Comparison of ENCODE assay signal across 14 cellular contexts in the genomic region with DNA sequence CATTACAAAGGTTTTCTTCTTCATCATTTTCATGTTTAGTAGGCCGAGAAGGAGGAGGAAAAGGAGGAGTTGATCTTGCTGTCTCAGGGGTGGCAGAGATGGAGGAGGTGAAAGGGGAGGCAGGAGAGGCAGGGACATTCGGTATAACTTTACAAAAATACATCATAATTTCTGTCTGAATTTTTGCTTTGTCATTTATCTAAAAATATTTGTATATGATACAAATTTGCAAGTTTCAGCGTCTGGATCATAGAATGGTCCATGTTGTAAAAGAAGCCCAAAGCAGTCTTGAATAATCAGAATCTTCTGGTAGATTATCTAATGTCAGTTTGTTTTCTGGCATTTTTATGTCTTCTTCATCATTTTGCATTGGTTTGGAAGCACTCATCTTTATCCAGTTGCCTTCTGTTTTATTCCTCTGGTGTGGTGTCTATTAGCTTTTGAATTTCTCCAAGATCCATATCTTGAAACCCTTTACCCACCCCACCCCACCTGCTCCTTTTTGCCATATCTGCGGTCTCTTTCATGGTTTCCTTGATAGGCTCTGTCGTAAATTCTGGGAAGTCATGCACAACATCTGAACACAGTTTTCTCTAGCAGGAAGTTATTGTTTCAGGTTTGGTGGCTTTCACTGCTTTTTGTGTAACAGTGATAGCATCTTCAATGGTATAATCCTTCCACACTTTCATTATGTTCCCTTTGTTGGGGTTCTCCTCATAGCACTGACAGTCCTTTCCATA.
A peak's percentile ranks its signal among the peaks of the same experiment; 100 is the strongest.
DNase-seq lines count a peak whose midpoint lies in the region; ATAC-seq and TF ChIP-seq lines count a peak whose summit lies in the region.
"Had no signal": no experiment of that assay in that cellular context is flagged by ENCODE, and none has a peak within 500 bp of the region (broad histone marks: within the 10 kb centered on the region; RNA-seq: fewer than 3 reads in every experiment).

No MANE protein-coding gene starts in this region.

- peaks cover 33% of the 10 kb centered on the region for H3K4me1 Mint-ChIP-seq in activated naive CD4-positive, alpha-beta T cell treated with anti-CD3 and anti-CD28 coated beads, Interleukin-2, amount 10 ng/mL, durations not matched to agents 7 days and 5 days
- H3K4me1 Mint-ChIP-seq in activated CD8-positive, alpha-beta T cell treated with anti-CD3 and anti-CD28 coated beads for 36 hours (ENCODE audit: low read depth), result peaks cover 32% of the 10 kb centered on the region
- H3K4me1 Mint-ChIP-seq in progenitor cell of endocrine pancreas (ENCODE audit: low read depth), result no peaks in the 10 kb centered on the region

- H3K27me3 Mint-ChIP-seq in activated naive CD4-positive, alpha-beta T cell treated with anti-CD3 and anti-CD28 coated beads, Interleukin-2, amount 10 ng/mL, durations not matched to agents 7 days and 5 days, result peaks cover 22% of the 10 kb centered on the region
- H3K27me3 Mint-ChIP-seq in activated CD8-positive, alpha-beta T cell treated with anti-CD3 and anti-CD28 coated beads for 36 hours, result no peaks in the 10 kb centered on the region
- H3K27me3 Mint-ChIP-seq in progenitor cell of endocrine pancreas, result no peaks in the 10 kb centered on the region

- H3K4me1 ChIP-seq in suprapubic skin, result peaks cover 18% of the 10 kb centered on the region

- H3K36me3 ChIP-seq in WERI-Rb-1 (no peaks in the 10 kb centered on the region), suprapubic skin (no peaks in the 10 kb centered on the region)

- WGBS in suprapubic skin, result 83% methylated on average over 5 of the region's 5 CpGs

- peak; percentile 24 for DNase-seq in activated naive CD4-positive, alpha-beta T cell treated with anti-CD3 and anti-CD28 coated beads, Interleukin-2, amount 10 ng/mL, durations not matched to agents 7 days and 5 days
- DNase-seq in activated naive CD4-positive, alpha-beta T cell treated with anti-CD3 and anti-CD28 coated beads, Interleukin-2, amount 50 U/mL, for 16 hours, result no peak
- peak; percentile 89 for DNase-seq in Jurkat, Clone E6-1 (ENCODE audit: low read depth, low spot score)
- no peak for DNase-seq in activated CD8-positive, alpha-beta T cell treated with anti-CD3 and anti-CD28 coated beads for 36 hours
- DNase-seq in progenitor cell of endocrine pancreas (ENCODE audit: low spot score, unreplicated experiment) (no peak), WERI-Rb-1 (no peak), GM03348 (ENCODE audit: low spot score) (no peak), suprapubic skin (ENCODE audit: low spot score in 2 of 2) (no peak)
- DNase-seq: caudate nucleus, foreskin melanocyte, H9, midbrain, NCI-H187 treated with DMSO at 0.1 percent for 48 hours, NCI-H748 treated with DMSO at 0.1 percent for 48 hours had no signal

- POLR2A ChIA-PET in activated CD8-positive, alpha-beta T cell treated with anti-CD3 and anti-CD28 coated beads for 36 hours (lab: Charles Lee), result no interaction called here

- H3K27ac ChIP-seq in WERI-Rb-1 (no peak overlapping the region), suprapubic skin (no peak overlapping the region)

- no peak for TF ChIP-seq EP300 in suprapubic skin (IDR thresholded peaks at IDR 0.05)

- H3K9me3 ChIP-seq in WERI-Rb-1 (ENCODE audit: severe bottlenecking) (no peaks in the 10 kb centered on the region), suprapubic skin (no peaks in the 10 kb centered on the region)

- TF ChIP-seq CTCF in activated CD8-positive, alpha-beta T cell treated with anti-CD3 and anti-CD28 coated beads for 36 hours (IDR thresholded peaks at IDR 0.05), result no peak
- no peak for TF ChIP-seq CTCF in progenitor cell of endocrine pancreas (IDR thresholded peaks at IDR 0.05; ENCODE audit: unreplicated experiment)
- TF ChIP-seq CTCF in WERI-Rb-1 (IDR thresholded peaks at IDR 0.05; ENCODE audit: low read depth, low read length), result no peak
- TF ChIP-seq CTCF in suprapubic skin (IDR thresholded peaks at IDR 0.05), result no peak

- no peak for ATAC-seq in activated CD8-positive, alpha-beta T cell treated with anti-CD3 and anti-CD28 coated beads for 36 hours

- H3K36me3 Mint-ChIP-seq in activated naive CD4-positive, alpha-beta T cell treated with anti-CD3 and anti-CD28 coated beads, Interleukin-2, amount 10 ng/mL, durations not matched to agents 7 days and 5 days, result no peaks in the 10 kb centered on the region
- no peaks in the 10 kb centered on the region for H3K36me3 Mint-ChIP-seq in activated CD8-positive, alpha-beta T cell treated with anti-CD3 and anti-CD28 coated beads for 36 hours (ENCODE audit: low read depth)
- H3K36me3 Mint-ChIP-seq in progenitor cell of endocrine pancreas (ENCODE audit: insufficient read depth), result peaks cover 3% of the 10 kb centered on the region

- H3K9me3 Mint-ChIP-seq in activated naive CD4-positive, alpha-beta T cell treated with anti-CD3 and anti-CD28 coated beads, Interleukin-2, amount 10 ng/mL, durations not matched to agents 7 days and 5 days, result no peaks in the 10 kb centered on the region
- H3K9me3 Mint-ChIP-seq in activated CD8-positive, alpha-beta T cell treated with anti-CD3 and anti-CD28 coated beads for 36 hours, result no peaks in the 10 kb centered on the region
- H3K9me3 Mint-ChIP-seq in progenitor cell of endocrine pancreas (ENCODE audit: low read depth), result peaks cover 11% of the 10 kb centered on the region

- no peak for TF ChIP-seq POLR2A in suprapubic skin (IDR thresholded peaks at IDR 0.05)

- CTCF ChIA-PET in activated naive CD4-positive, alpha-beta T cell treated with anti-CD3 and anti-CD28 coated beads, Interleukin-2, amount 10 ng/mL, durations not matched to agents 7 days and 5 days (lab: Charles Lee), result no interaction called here
- CTCF ChIA-PET in activated CD8-positive, alpha-beta T cell treated with anti-CD3 and anti-CD28 coated beads for 36 hours (lab: Charles Lee), result interaction anchor here (1.0 kb wide), 1 partner anchor 36 kb away, joined by 3 read pairs; no protein-coding TSS in a partner anchor

- peak overlapping the region; percentile 45 for H3K4me3 Mint-ChIP-seq in activated naive CD4-positive, alpha-beta T cell treated with anti-CD3 and anti-CD28 coated beads, Interleukin-2, amount 10 ng/mL, durations not matched to agents 7 days and 5 days
- peak overlapping the region; percentile 11 for H3K4me3 Mint-ChIP-seq in activated CD8-positive, alpha-beta T cell treated with anti-CD3 and anti-CD28 coated beads for 36 hours
- no peak overlapping the region for H3K4me3 Mint-ChIP-seq in progenitor cell of endocrine pancreas (ENCODE audit: low read depth)
- H3K4me3 Mint-ChIP-seq: H9 had no signal

- H3K27ac Mint-ChIP-seq in activated naive CD4-positive, alpha-beta T cell treated with anti-CD3 and anti-CD28 coated beads, Interleukin-2, amount 10 ng/mL, durations not matched to agents 7 days and 5 days, result peak overlapping the region; percentile 85
- H3K27ac Mint-ChIP-seq in activated CD8-positive, alpha-beta T cell treated with anti-CD3 and anti-CD28 coated beads for 36 hours, result peak overlapping the region; percentile 63
- H3K27ac Mint-ChIP-seq in progenitor cell of endocrine pancreas, result peak overlapping the region; percentile 3
- H3K27ac Mint-ChIP-seq: H9 had no signal

- H3K27me3 ChIP-seq in WERI-Rb-1 (ENCODE audit: insufficient read depth, low read depth, severe bottlenecking) (peaks cover 75% of the 10 kb centered on the region), suprapubic skin (no peaks in the 10 kb centered on the region)

- no peak overlapping the region for H3K4me3 ChIP-seq in Jurkat, Clone E6-1 (ENCODE audit: low read length)
- H3K4me3 ChIP-seq in WERI-Rb-1 (ENCODE audit: low read depth, low read length) (no peak overlapping the region), suprapubic skin (no peak overlapping the region)

- intact Hi-C loops in activated CD8-positive, alpha-beta T cell treated with anti-CD3 and anti-CD28 coated beads for 36 hours (cut with micrococcal nuclease), result no loop called here

Comparison
In these comparisons a context has a peak if more than half of its experiments do, and no peak if none do; other contexts are left out.
1. DNase-seq: peak in activated naive CD4-positive, alpha-beta T cell treated with anti-CD3 and anti-CD28 coated beads, Interleukin-2, amount 10 ng/mL, durations not matched to agents 7 days and 5 days (single experiment) and Jurkat, Clone E6-1 (single experiment); none in activated naive CD4-positive, alpha-beta T cell treated with anti-CD3 and anti-CD28 coated beads, Interleukin-2, amount 50 U/mL, for 16 hours (single experiment), activated CD8-positive, alpha-beta T cell treated with anti-CD3 and anti-CD28 coated beads for 36 hours (single experiment), progenitor cell of endocrine pancreas (single experiment), WERI-Rb-1 (single experiment), GM03348 (single experiment) and suprapubic skin (0 of 2).
2. H3K27ac Mint-ChIP-seq: peak in every context shown above with its lines; median percentile 85 in activated naive CD4-positive, alpha-beta T cell treated with anti-CD3 and anti-CD28 coated beads, Interleukin-2, amount 10 ng/mL, durations not matched to agents 7 days and 5 days; 63 in activated CD8-positive, alpha-beta T cell treated with anti-CD3 and anti-CD28 coated beads for 36 hours; 3 in progenitor cell of endocrine pancreas.